ENCODE assay signal across 1 cellular context in the genomic region with DNA sequence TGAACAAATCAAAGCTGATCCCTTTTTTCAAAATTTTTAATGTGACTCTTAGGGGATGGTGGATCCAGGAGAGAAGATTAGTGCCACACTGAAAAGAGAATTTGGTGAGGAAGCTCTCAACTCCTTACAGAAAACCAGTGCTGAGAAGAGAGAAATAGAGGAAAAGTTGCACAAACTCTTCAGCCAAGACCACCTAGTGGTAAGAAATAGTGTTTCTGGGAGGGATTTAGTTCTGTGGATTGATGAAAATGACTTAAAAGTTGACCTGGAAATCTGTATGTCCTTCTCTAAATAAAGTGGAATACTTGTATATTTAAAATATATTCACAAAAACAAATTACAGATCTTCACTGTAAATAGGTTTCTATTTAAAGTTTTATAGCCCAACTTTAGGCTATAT.
TF ChIP-seq lines count a peak whose summit lies in the region.

No MANE protein-coding gene starts in this region.

TF ChIP-seq in HCT116, 20 proteins besides CTCF, POLR2A, EP300 and RAD21:
- TF ChIP-seq CBX3 (IDR thresholded peaks at IDR 0.05; ENCODE audit: low read depth) (no peak), YY1 (IDR thresholded peaks at IDR 0.05; ENCODE audit: extremely low read depth, insufficient replicate concordance, low read depth, low read length) (no peak), REST (IDR thresholded peaks at IDR 0.05; ENCODE audit: low read depth) (no peak), EZH2phosphoT487 (IDR thresholded peaks at IDR 0.05; ENCODE audit: borderline replicate concordance) (no peak), SIN3A (IDR thresholded peaks at IDR 0.05; ENCODE audit: low read depth) (no peak), ELF1 (IDR thresholded peaks at IDR 0.05; ENCODE audit: borderline replicate concordance, low read depth) (no peak)
- TF ChIP-seq, protein P1, sequence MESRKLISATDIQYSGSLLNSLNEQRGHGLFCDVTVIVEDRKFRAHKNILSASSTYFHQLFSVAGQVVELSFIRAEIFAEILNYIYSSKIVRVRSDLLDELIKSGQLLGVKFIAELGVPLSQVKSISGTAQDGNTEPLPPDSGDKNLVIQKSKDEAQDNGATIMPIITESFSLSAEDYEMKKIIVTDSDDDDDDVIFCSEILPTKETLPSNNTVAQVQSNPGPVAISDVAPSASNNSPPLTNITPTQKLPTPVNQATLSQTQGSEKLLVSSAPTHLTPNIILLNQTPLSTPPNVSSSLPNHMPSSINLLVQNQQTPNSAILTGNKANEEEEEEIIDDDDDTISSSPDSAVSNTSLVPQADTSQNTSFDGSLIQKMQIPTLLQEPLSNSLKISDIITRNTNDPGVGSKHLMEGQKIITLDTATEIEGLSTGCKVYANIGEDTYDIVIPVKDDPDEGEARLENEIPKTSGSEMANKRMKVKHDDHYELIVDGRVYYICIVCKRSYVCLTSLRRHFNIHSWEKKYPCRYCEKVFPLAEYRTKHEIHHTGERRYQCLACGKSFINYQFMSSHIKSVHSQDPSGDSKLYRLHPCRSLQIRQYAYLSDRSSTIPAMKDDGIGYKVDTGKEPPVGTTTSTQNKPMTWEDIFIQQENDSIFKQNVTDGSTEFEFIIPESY (IDR thresholded peaks at IDR 0.05; ENCODE audit: extremely low read depth, insufficient replicate concordance, low read length), result no peak
